ENCODE assay signal across 1 cellular context in the genomic region with DNA sequence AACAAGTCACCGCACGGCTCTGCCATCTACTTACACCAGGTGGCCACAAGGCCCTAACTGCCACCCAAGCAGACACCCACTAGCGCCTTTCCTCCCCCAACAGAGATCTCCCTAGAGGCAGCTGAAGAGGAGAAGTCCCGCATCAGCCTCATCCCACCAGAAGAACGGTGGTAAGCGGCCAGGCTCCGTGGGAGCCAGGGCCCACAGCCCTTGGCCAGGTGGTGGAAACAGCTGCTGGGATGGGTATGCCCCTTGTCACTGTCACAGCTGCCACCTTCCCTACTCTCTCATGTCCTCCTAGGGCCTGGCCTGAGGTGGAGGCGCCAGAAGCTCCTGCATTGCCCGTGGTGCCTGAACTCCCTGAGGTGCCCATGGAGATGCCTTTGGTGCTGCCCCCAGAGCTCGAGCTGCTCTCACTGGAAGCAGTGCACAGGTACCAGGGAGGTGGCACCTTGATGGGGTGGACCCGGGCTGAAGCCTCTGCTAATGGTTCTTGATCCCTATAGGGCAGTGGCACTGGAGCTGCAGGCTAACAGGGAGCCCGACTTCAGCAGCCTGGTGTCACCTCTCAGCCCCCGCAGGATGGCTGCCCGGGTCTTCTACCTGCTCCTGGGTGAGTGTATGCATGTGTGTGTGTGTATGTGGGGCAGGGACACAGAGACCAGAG.
TF ChIP-seq lines count a peak whose summit lies in the region.

No MANE protein-coding gene starts in this region.

TF ChIP-seq in GM23338, 12 proteins besides CTCF, POLR2A, EP300 and RAD21 (continued from another document):
- TF ChIP-seq, protein P1, sequence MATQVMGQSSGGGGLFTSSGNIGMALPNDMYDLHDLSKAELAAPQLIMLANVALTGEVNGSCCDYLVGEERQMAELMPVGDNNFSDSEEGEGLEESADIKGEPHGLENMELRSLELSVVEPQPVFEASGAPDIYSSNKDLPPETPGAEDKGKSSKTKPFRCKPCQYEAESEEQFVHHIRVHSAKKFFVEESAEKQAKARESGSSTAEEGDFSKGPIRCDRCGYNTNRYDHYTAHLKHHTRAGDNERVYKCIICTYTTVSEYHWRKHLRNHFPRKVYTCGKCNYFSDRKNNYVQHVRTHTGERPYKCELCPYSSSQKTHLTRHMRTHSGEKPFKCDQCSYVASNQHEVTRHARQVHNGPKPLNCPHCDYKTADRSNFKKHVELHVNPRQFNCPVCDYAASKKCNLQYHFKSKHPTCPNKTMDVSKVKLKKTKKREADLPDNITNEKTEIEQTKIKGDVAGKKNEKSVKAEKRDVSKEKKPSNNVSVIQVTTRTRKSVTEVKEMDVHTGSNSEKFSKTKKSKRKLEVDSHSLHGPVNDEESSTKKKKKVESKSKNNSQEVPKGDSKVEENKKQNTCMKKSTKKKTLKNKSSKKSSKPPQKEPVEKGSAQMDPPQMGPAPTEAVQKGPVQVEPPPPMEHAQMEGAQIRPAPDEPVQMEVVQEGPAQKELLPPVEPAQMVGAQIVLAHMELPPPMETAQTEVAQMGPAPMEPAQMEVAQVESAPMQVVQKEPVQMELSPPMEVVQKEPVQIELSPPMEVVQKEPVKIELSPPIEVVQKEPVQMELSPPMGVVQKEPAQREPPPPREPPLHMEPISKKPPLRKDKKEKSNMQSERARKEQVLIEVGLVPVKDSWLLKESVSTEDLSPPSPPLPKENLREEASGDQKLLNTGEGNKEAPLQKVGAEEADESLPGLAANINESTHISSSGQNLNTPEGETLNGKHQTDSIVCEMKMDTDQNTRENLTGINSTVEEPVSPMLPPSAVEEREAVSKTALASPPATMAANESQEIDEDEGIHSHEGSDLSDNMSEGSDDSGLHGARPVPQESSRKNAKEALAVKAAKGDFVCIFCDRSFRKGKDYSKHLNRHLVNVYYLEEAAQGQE (IDR thresholded peaks at IDR 0.05; ENCODE audit: unreplicated experiment): no peak
- TF ChIP-seq STAT1 (IDR thresholded peaks at IDR 0.05; ENCODE audit: unreplicated experiment): no peak
- TF ChIP-seq, protein P2, sequence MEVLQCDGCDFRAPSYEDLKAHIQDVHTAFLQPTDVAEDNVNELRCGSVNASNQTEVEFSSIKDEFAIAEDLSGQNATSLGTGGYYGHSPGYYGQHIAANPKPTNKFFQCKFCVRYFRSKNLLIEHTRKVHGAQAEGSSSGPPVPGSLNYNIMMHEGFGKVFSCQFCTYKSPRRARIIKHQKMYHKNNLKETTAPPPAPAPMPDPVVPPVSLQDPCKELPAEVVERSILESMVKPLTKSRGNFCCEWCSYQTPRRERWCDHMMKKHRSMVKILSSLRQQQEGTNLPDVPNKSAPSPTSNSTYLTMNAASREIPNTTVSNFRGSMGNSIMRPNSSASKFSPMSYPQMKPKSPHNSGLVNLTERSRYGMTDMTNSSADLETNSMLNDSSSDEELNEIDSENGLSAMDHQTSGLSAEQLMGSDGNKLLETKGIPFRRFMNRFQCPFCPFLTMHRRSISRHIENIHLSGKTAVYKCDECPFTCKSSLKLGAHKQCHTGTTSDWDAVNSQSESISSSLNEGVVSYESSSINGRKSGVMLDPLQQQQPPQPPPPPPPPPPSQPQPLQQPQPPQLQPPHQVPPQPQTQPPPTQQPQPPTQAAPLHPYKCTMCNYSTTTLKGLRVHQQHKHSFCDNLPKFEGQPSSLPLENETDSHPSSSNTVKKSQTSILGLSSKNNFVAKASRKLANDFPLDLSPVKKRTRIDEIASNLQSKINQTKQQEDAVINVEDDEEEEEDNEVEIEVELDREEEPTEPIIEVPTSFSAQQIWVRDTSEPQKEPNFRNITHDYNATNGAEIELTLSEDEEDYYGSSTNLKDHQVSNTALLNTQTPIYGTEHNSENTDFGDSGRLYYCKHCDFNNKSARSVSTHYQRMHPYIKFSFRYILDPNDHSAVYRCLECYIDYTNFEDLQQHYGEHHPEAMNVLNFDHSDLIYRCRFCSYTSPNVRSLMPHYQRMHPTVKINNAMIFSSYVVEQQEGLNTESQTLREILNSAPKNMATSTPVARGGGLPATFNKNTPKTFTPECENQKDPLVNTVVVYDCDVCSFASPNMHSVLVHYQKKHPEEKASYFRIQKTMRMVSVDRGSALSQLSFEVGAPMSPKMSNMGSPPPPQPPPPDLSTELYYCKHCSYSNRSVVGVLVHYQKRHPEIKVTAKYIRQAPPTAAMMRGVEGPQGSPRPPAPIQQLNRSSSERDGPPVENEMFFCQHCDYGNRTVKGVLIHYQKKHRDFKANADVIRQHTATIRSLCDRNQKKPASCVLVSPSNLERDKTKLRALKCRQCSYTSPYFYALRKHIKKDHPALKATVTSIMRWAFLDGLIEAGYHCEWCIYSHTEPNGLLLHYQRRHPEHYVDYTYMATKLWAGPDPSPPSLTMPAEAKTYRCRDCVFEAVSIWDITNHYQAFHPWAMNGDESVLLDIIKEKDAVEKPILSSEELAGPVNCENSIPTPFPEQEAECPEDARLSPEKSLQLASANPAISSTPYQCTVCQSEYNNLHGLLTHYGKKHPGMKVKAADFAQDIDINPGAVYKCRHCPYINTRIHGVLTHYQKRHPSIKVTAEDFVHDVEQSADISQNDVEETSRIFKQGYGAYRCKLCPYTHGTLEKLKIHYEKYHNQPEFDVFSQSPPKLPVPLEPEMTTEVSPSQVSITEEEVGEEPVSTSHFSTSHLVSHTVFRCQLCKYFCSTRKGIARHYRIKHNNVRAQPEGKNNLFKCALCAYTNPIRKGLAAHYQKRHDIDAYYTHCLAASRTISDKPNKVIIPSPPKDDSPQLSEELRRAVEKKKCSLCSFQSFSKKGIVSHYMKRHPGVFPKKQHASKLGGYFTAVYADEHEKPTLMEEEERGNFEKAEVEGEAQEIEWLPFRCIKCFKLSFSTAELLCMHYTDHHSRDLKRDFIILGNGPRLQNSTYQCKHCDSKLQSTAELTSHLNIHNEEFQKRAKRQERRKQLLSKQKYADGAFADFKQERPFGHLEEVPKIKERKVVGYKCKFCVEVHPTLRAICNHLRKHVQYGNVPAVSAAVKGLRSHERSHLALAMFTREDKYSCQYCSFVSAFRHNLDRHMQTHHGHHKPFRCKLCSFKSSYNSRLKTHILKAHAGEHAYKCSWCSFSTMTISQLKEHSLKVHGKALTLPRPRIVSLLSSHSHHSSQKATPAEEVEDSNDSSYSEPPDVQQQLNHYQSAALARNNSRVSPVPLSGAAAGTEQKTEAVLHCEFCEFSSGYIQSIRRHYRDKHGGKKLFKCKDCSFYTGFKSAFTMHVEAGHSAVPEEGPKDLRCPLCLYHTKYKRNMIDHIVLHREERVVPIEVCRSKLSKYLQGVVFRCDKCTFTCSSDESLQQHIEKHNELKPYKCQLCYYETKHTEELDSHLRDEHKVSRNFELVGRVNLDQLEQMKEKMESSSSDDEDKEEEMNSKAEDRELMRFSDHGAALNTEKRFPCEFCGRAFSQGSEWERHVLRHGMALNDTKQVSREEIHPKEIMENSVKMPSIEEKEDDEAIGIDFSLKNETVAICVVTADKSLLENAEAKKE (CRISPR knock-in tag; IDR thresholded peaks at IDR 0.05): no peak
- no peak for TF ChIP-seq NANOG (IDR thresholded peaks at IDR 0.05; ENCODE audit: borderline replicate concordance)
- TF ChIP-seq JUNB (IDR thresholded peaks at IDR 0.05; ENCODE audit: unreplicated experiment): no peak
- no peak for TF ChIP-seq EZH2phosphoT487 (IDR thresholded peaks at IDR 0.05; ENCODE audit: unreplicated experiment)
